ENCODE assay signal across 19 cellular contexts in the genomic region with DNA sequence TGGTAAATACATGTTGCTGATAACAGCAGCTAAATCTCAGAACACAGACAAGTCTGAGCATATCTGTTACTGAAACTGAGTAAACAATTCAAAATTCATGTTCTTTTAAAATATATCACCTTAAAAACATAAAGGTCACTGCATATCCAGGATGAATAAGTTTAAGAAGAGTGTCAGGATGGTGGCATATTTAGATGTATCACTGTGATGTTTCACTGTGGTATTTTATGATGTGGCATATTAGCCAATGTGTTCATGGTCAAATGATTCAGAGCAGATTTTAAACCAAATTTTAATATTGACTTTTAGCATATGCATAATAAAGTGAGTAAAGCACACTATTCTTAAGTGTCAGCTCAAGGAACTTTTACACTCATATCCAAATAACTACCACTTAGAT.
"Had no signal": no experiment of that assay in that cellular context is flagged by ENCODE, and none has a peak within 500 bp of the region (broad histone marks: within the 10 kb centered on the region; RNA-seq: fewer than 3 reads in every experiment).

No MANE protein-coding gene starts in this region.

- H2AFZ ChIP-seq: neural progenitor cell had no signal

- H3K27me3 ChIP-seq: neural progenitor cell, right atrium auricular region, suprapubic skin, tibial nerve had no signal

- H3K4me3 ChIP-seq: coronary artery, lower lobe of right lung, neural progenitor cell, right atrium auricular region, suprapubic skin, tibial nerve had no signal

- H3K4me2 ChIP-seq: neural progenitor cell had no signal

- DNase-seq: activated CD4-positive, alpha-beta T cell treated with anti-CD3 and anti-CD28 coated beads for 1 hour; activated gamma-delta T cell treated with Interleukin-2 at 50 U/mL for 16 hours; activated T-cell treated with anti-CD3 and anti-CD28 coated beads, Interleukin-2, amount 50 U/mL, for 1 hour; endodermal cell; lower lobe of right lung; naive thymus-derived CD8-positive, alpha-beta T cell; stimulated activated CD4-positive, alpha-beta T cell treated with anti-CD3 and anti-CD28 coated beads, Interleukin-12 subunit alpha, Interleukin-12 subunit beta, amount 100 ng/mL, for 4 hours; stimulated activated CD4-positive, alpha-beta T cell treated with anti-CD3 and anti-CD28 coated beads, Interleukin-4, amount 100 ng/mL, for 4 hours; stimulated activated naive CD8-positive, alpha-beta T cell treated with anti-CD3 and anti-CD28 coated beads, Interleukin-15, amount 100 ng/mL, for 72 hours; T-cell had no signal

- H3K27ac Mint-ChIP-seq: activated naive CD4-positive, alpha-beta T cell treated with anti-CD3 and anti-CD28 coated beads, Interleukin-2, amount 50 U/mL, for 24 hours; endodermal cell; neural progenitor cell; progenitor cell of endocrine pancreas; stimulated activated naive CD8-positive, alpha-beta T cell treated with anti-CD3 and anti-CD28 coated beads, Interleukin-15, amount 100 ng/mL, for 72 hours; T-cell; T-helper 2 cell treated with Interferon-gamma antibody and Interleukin-4, amounts not matched to agents 5 μg/mL and 100 μg/mL, for 36 hours had no signal

- H3K4me1 ChIP-seq: lower lobe of right lung, neural progenitor cell, right atrium auricular region, suprapubic skin, tibial nerve had no signal

- H3K9ac ChIP-seq: neural progenitor cell had no signal

- H3K9me3 Mint-ChIP-seq: endodermal cell; stimulated activated naive CD8-positive, alpha-beta T cell treated with anti-CD3 and anti-CD28 coated beads, Interleukin-15, amount 100 ng/mL, for 72 hours; T-cell; T-helper 2 cell treated with Interferon-gamma antibody and Interleukin-4, amounts not matched to agents 5 μg/mL and 100 μg/mL, for 36 hours had no signal

- H3K9me3 ChIP-seq: lower lobe of right lung, right atrium auricular region, suprapubic skin, tibial nerve had no signal

- H3K4me1 Mint-ChIP-seq: activated naive CD4-positive, alpha-beta T cell treated with anti-CD3 and anti-CD28 coated beads, Interleukin-2, amount 50 U/mL, for 24 hours; endodermal cell; naive thymus-derived CD8-positive, alpha-beta T cell; neural progenitor cell; stimulated activated naive CD8-positive, alpha-beta T cell treated with anti-CD3 and anti-CD28 coated beads, Interleukin-15, amount 100 ng/mL, for 72 hours; T-cell had no signal

- H3K27ac ChIP-seq: epithelial cell of prostate, lower lobe of right lung, neural progenitor cell, suprapubic skin, tibial nerve had no signal

- H3K36me3 Mint-ChIP-seq: neural progenitor cell had no signal

- H3K36me3 ChIP-seq: lower lobe of right lung, neural progenitor cell, right atrium auricular region, suprapubic skin, tibial nerve had no signal

- H3K27me3 Mint-ChIP-seq: activated naive CD4-positive, alpha-beta T cell treated with anti-CD3 and anti-CD28 coated beads, Interleukin-2, amount 50 U/mL, for 24 hours; progenitor cell of endocrine pancreas; stimulated activated naive CD8-positive, alpha-beta T cell treated with anti-CD3 and anti-CD28 coated beads, Interleukin-15, amount 100 ng/mL, for 72 hours; T-cell had no signal

- H3K4me3 Mint-ChIP-seq: activated naive CD4-positive, alpha-beta T cell treated with anti-CD3 and anti-CD28 coated beads, Interleukin-2, amount 50 U/mL, for 24 hours; endodermal cell; naive thymus-derived CD8-positive, alpha-beta T cell; neural progenitor cell; stimulated activated naive CD8-positive, alpha-beta T cell treated with anti-CD3 and anti-CD28 coated beads, Interleukin-15, amount 100 ng/mL, for 72 hours; T-cell; T-helper 2 cell treated with Interferon-gamma antibody and Interleukin-4, amounts not matched to agents 5 μg/mL and 100 μg/mL, for 36 hours had no signal
